Comparison of ENCODE assay signal across 14 cellular contexts in the genomic region with DNA sequence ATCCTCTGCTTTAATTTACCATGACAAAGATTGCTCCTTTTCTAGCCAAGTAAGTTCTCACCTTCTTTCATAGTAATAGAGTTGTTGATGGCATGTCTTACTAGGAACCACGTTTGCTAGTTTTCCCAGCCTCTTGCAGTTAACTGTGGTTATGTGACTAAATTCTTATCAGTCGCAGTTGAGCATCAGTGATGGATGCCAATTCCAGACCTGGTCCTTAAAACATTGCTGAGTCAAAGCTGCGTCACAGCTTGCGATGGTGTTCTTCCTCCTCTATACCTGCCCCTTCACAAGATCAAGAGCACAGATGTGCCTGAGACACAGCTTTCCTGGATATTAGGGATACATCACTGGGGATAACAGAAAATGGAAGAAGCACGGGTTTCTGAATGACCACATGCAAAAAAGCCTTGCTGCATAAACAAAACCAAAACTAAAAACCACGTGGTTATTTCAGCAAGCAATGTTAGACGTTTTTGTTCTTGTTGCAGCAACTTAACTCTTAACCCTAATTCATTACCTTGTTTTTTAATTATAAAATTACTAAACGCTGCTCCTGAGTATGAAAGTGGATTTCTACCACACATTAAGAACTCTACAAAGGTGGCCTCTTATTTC.
DNase-seq lines count a peak whose midpoint lies in the region; ATAC-seq and TF ChIP-seq lines count a peak whose summit lies in the region.
"Had no signal": no experiment of that assay in that cellular context is flagged by ENCODE, and none has a peak within 500 bp of the region (broad histone marks: within the 10 kb centered on the region; RNA-seq: fewer than 3 reads in every experiment).

No MANE protein-coding gene starts in this region.

- H3K27ac ChIP-seq in naive thymus-derived CD4-positive, alpha-beta T cell (ENCODE audit: low read depth, low read length) = no peak overlapping the region
- no peak overlapping the region for H3K27ac ChIP-seq in tibial nerve
- H3K27ac ChIP-seq: skin epidermis had no signal

- TF ChIP-seq POLR2A in tibial nerve (IDR thresholded peaks at IDR 0.05) = no peak

- no peak for TF ChIP-seq CTCF in tibial nerve (IDR thresholded peaks at IDR 0.05)

- peak; percentile 55 for DNase-seq in NOMO-1 treated with DMSO at 0.1 percent for 48 hours (lab: John Stamatoyannopoulos, UW; ENCODE audit: unreplicated experiment)
- DNase-seq in NOMO-1 treated with dmso at 0.1 percent for 144 hours (lab: John Stamatoyannopoulos, UW; ENCODE audit: unreplicated experiment) = no peak
- no peak for DNase-seq in activated T-helper 1 cell treated with anti-CD3 and anti-CD28 coated beads, Interleukin-12 subunit alpha, Interleukin-12 subunit beta, Interleukin-2, Interleukin-4 antibody, amounts not matched to agents 30 ng/mL and 10 ng/mL and 1 ng/mL, durations not matched to agents 14 hours and 24 hours and 36 hours (ENCODE audit: low spot score)
- DNase-seq in naive thymus-derived CD4-positive, alpha-beta T cell = no peak
- DNase-seq in activated CD8-positive, alpha-beta memory T cell treated with anti-CD3 and anti-CD28 coated beads, Interleukin-2, amount 50 U/mL, for 4 hours = no peak
- DNase-seq in tibial nerve (ENCODE audit: low spot score in 2 of 2) = no peak
- DNase-seq in NCI-H146 treated with DMSO at 0.1 percent for 48 hours (lab: John Stamatoyannopoulos, UW; ENCODE audit: unreplicated experiment) = no peak
- DNase-seq: 8988T, amniotic stem cell, IMR-90, NCI-H1105, NCI-H446 treated with DMSO at 0.1 percent for 48 hours had no signal

- H3K27ac Mint-ChIP-seq in activated T-helper 1 cell treated with anti-CD3 and anti-CD28 coated beads, Interleukin-12 subunit alpha, Interleukin-12 subunit beta, Interleukin-2, Interleukin-4 antibody, amounts not matched to agents 30 ng/mL and 10 ng/mL and 1 ng/mL, durations not matched to agents 14 hours and 24 hours and 36 hours = no peak overlapping the region
- H3K27ac Mint-ChIP-seq in naive thymus-derived CD4-positive, alpha-beta T cell = no peak overlapping the region

- H3K9me3 ChIP-seq in naive thymus-derived CD4-positive, alpha-beta T cell (ENCODE audit: control insufficient read depth in 2 of 3, low read length in 3 of 3) = no peaks in the 10 kb centered on the region
- no peaks in the 10 kb centered on the region for H3K9me3 ChIP-seq in tibial nerve

- H3K4me1 ChIP-seq in naive thymus-derived CD4-positive, alpha-beta T cell (ENCODE audit: control insufficient read depth in 2 of 2, insufficient read depth in 2 of 2, low read length in 2 of 2) = no peaks in the 10 kb centered on the region
- H3K4me1 ChIP-seq in tibial nerve = no peaks in the 10 kb centered on the region

- no peaks in the 10 kb centered on the region for H3K27me3 ChIP-seq in naive thymus-derived CD4-positive, alpha-beta T cell (ENCODE audit: control insufficient read depth in 2 of 2, insufficient read depth in 2 of 2, low read length in 2 of 2)
- no peaks in the 10 kb centered on the region for H3K27me3 ChIP-seq in tibial nerve

- H3K4me3 Mint-ChIP-seq in activated T-helper 1 cell treated with anti-CD3 and anti-CD28 coated beads, Interleukin-12 subunit alpha, Interleukin-12 subunit beta, Interleukin-2, Interleukin-4 antibody, amounts not matched to agents 30 ng/mL and 10 ng/mL and 1 ng/mL, durations not matched to agents 14 hours and 24 hours and 36 hours = peak overlapping the region; percentile 63
- H3K4me3 Mint-ChIP-seq in naive thymus-derived CD4-positive, alpha-beta T cell = peak overlapping the region in 8 of 10 donors; percentile 14 to 77 (median 68)

- H3K36me3 Mint-ChIP-seq in activated T-helper 1 cell treated with anti-CD3 and anti-CD28 coated beads, Interleukin-12 subunit alpha, Interleukin-12 subunit beta, Interleukin-2, Interleukin-4 antibody, amounts not matched to agents 30 ng/mL and 10 ng/mL and 1 ng/mL, durations not matched to agents 14 hours and 24 hours and 36 hours (ENCODE audit: low read depth) = no peaks in the 10 kb centered on the region
- no peaks in the 10 kb centered on the region for H3K36me3 Mint-ChIP-seq in naive thymus-derived CD4-positive, alpha-beta T cell

- H3K36me3 ChIP-seq in naive thymus-derived CD4-positive, alpha-beta T cell (ENCODE audit: control insufficient read depth in 2 of 3, insufficient read depth in 3 of 3, low read length in 3 of 3) = no peaks in the 10 kb centered on the region
- H3K36me3 ChIP-seq in tibial nerve = no peaks in the 10 kb centered on the region

- intact Hi-C loops in activated T-helper 1 cell treated with anti-CD3 and anti-CD28 coated beads, Interleukin-12 subunit alpha, Interleukin-12 subunit beta, Interleukin-2, Interleukin-4 antibody, amounts not matched to agents 30 ng/mL and 10 ng/mL and 1 ng/mL, durations not matched to agents 14 hours and 24 hours and 36 hours (cut with micrococcal nuclease) = no loop called here
- intact Hi-C loops in naive thymus-derived CD4-positive, alpha-beta T cell (cut with micrococcal nuclease) = no loop called here

- peak; percentile 59 for ATAC-seq in HG02852 (IDR thresholded peaks at IDR 0.05; ENCODE audit: unreplicated experiment)
- no peak for ATAC-seq in naive thymus-derived CD4-positive, alpha-beta T cell

- no peaks in the 10 kb centered on the region for H3K9me3 Mint-ChIP-seq in activated T-helper 1 cell treated with anti-CD3 and anti-CD28 coated beads, Interleukin-12 subunit alpha, Interleukin-12 subunit beta, Interleukin-2, Interleukin-4 antibody, amounts not matched to agents 30 ng/mL and 10 ng/mL and 1 ng/mL, durations not matched to agents 14 hours and 24 hours and 36 hours
- H3K9me3 Mint-ChIP-seq in naive thymus-derived CD4-positive, alpha-beta T cell = peaks cover 0 to 6% (median 0%) of the 10 kb centered on the region in 11 donors

- no peaks in the 10 kb centered on the region for H3K4me1 Mint-ChIP-seq in activated T-helper 1 cell treated with anti-CD3 and anti-CD28 coated beads, Interleukin-12 subunit alpha, Interleukin-12 subunit beta, Interleukin-2, Interleukin-4 antibody, amounts not matched to agents 30 ng/mL and 10 ng/mL and 1 ng/mL, durations not matched to agents 14 hours and 24 hours and 36 hours (ENCODE audit: low read depth)
- peaks cover 0 to 5% (median 0%) of the 10 kb centered on the region in 7 donors for H3K4me1 Mint-ChIP-seq in naive thymus-derived CD4-positive, alpha-beta T cell

- CTCF ChIA-PET in naive thymus-derived CD4-positive, alpha-beta T cell (lab: Charles Lee) = no interaction called here

- no peak for TF ChIP-seq EP300 in tibial nerve (IDR thresholded peaks at IDR 0.05)

- H3K27me3 Mint-ChIP-seq in activated T-helper 1 cell treated with anti-CD3 and anti-CD28 coated beads, Interleukin-12 subunit alpha, Interleukin-12 subunit beta, Interleukin-2, Interleukin-4 antibody, amounts not matched to agents 30 ng/mL and 10 ng/mL and 1 ng/mL, durations not matched to agents 14 hours and 24 hours and 36 hours (ENCODE audit: insufficient read depth) = no peaks in the 10 kb centered on the region
- H3K27me3 Mint-ChIP-seq in naive thymus-derived CD4-positive, alpha-beta T cell = no peaks in the 10 kb centered on the region

- 61 to 64% methylated on average over 8 of the region's 8 CpGs for WGBS in tibial nerve, 2 donors

- peak overlapping the region; percentile 6 for H3K4me3 ChIP-seq in naive thymus-derived CD4-positive, alpha-beta T cell (ENCODE audit: low read length)
- H3K4me3 ChIP-seq in tibial nerve = no peak overlapping the region
- H3K4me3 ChIP-seq: skin epidermis had no signal

- POLR2A ChIA-PET in naive thymus-derived CD4-positive, alpha-beta T cell (lab: Charles Lee) = no interaction called here
